ENCODE assay signal across 30 cellular contexts in genomic region chr17:58276423-58276822, GRCh38. TPM values are rescaled to one million over a fixed set of nuclear protein-coding genes. Genes with fewer than 3 reads are reported as not detected.
"Had no signal": no experiment of that assay in that cellular context is flagged by ENCODE, and none has a peak within 500 bp of the region (broad histone marks: within the 10 kb centered on the region; RNA-seq: fewer than 3 reads in every experiment).

No MANE protein-coding gene starts in this region.

- H3K27ac ChIP-seq: adrenal gland, ascending aorta, brain microvascular endothelial cell, heart left ventricle, left ventricle myocardium inferior, neutrophil, parathyroid adenoma, testis, uterus had no signal

- H3K27ac Mint-ChIP-seq: activated CD4-positive, alpha-beta T cell treated with anti-CD3 and anti-CD28 coated beads for 36 hours; activated naive CD8-positive, alpha-beta T cell; activated T-cell treated with anti-CD3 and anti-CD28 coated beads, Interleukin-2, amount 50 U/mL, for 24 hours; activated T-helper 17 cell treated with anti-CD3 and anti-CD28 coated beads, Interleukin-2, amount 50 U/mL, for 72 hours; dendritic cell treated with granulocyte-macrophage colony-stimulating factor and Interleukin-4, amounts not matched to agents 40 ng/mL and 50 ng/mL, for 4 days; natural killer cell treated with Interleukin-12 subunit alpha and Interleukin-12 subunit beta and Interleukin-15 and Interleukin-18, amount 100 ng/mL, for 72 hours; stimulated activated naive B cell treated with anti-CD40 and anti-IgM and Interleukin-4, amounts not matched to agents 10 μg/mL and 1 μg/mL and 100 μg/mL, for 72 hours; T-helper 2 cell treated with Interferon-gamma antibody and Interleukin-4, amounts not matched to agents 5 μg/mL and 100 μg/mL, for 36 hours had no signal

- H3K79me2 ChIP-seq: parathyroid adenoma had no signal

- H3K27me3 ChIP-seq: ascending aorta, neutrophil, testis, uterus had no signal

- H3K36me3 ChIP-seq: adrenal gland, ascending aorta, brain microvascular endothelial cell, heart left ventricle, left ventricle myocardium inferior, neutrophil, uterus had no signal

- H3K9ac ChIP-seq: parathyroid adenoma had no signal

- H3K9me3 Mint-ChIP-seq: activated T-cell treated with anti-CD3 and anti-CD28 coated beads, Interleukin-2, amount 50 U/mL, for 24 hours; activated T-helper 17 cell treated with anti-CD3 and anti-CD28 coated beads, Interleukin-2, amount 50 U/mL, for 72 hours; dendritic cell treated with granulocyte-macrophage colony-stimulating factor and Interleukin-4, amounts not matched to agents 40 ng/mL and 50 ng/mL, for 4 days; natural killer cell treated with Interleukin-12 subunit alpha and Interleukin-12 subunit beta and Interleukin-15 and Interleukin-18, amount 100 ng/mL, for 72 hours; stimulated activated naive B cell treated with anti-CD40 and anti-IgM and Interleukin-4, amounts not matched to agents 10 μg/mL and 1 μg/mL and 100 μg/mL, for 72 hours; T-helper 2 cell treated with Interferon-gamma antibody and Interleukin-4, amounts not matched to agents 5 μg/mL and 100 μg/mL, for 36 hours had no signal

- H3K4me1 ChIP-seq: adrenal gland, ascending aorta, parathyroid adenoma, uterus had no signal

- ATAC-seq: activated CD4-positive, alpha-beta T cell treated with anti-CD3 and anti-CD28 coated beads for 36 hours; activated T-helper 17 cell treated with anti-CD3 and anti-CD28 coated beads, Interleukin-2, amount 50 U/mL, for 72 hours; heart left ventricle; natural killer cell treated with Interleukin-12 subunit alpha and Interleukin-12 subunit beta and Interleukin-15 and Interleukin-18, amount 100 ng/mL, for 72 hours; sciatic nerve; stimulated activated naive B cell treated with anti-CD40 and anti-IgM and Interleukin-4, amounts not matched to agents 10 μg/mL and 1 μg/mL and 100 μg/mL, for 72 hours had no signal

- H3K4me3 Mint-ChIP-seq: activated CD4-positive, alpha-beta T cell treated with anti-CD3 and anti-CD28 coated beads for 36 hours; activated naive CD8-positive, alpha-beta T cell; activated T-cell treated with anti-CD3 and anti-CD28 coated beads, Interleukin-2, amount 50 U/mL, for 24 hours; activated T-helper 17 cell treated with anti-CD3 and anti-CD28 coated beads, Interleukin-2, amount 50 U/mL, for 72 hours; dendritic cell treated with granulocyte-macrophage colony-stimulating factor and Interleukin-4, amounts not matched to agents 40 ng/mL and 50 ng/mL, for 4 days; natural killer cell treated with Interleukin-12 subunit alpha and Interleukin-12 subunit beta and Interleukin-15 and Interleukin-18, amount 100 ng/mL, for 72 hours; stimulated activated naive B cell treated with anti-CD40 and anti-IgM and Interleukin-4, amounts not matched to agents 10 μg/mL and 1 μg/mL and 100 μg/mL, for 72 hours; T-helper 2 cell treated with Interferon-gamma antibody and Interleukin-4, amounts not matched to agents 5 μg/mL and 100 μg/mL, for 36 hours had no signal

- H2AFZ ChIP-seq: parathyroid adenoma had no signal

- H3K4me2 ChIP-seq: smooth muscle cell had no signal

- H3K9me3 ChIP-seq: adrenal gland, ascending aorta, heart left ventricle, left ventricle myocardium inferior, neutrophil, testis, uterus had no signal

- DNase-seq: activated CD4-positive, alpha-beta T cell treated with anti-CD3 and anti-CD28 coated beads, Interleukin-2, amount 50 U/mL, for 4 hours; activated CD8-positive, alpha-beta memory T cell treated with anti-CD3 and anti-CD28 coated beads for 24 hours; activated CD8-positive, alpha-beta memory T cell treated with anti-CD3 and anti-CD28 coated beads, Interleukin-2, amount 50 U/mL, for 4 hours; activated naive CD4-positive, alpha-beta T cell; activated T-cell treated with anti-CD3 and anti-CD28 coated beads, Interleukin-2, amount 50 U/mL, for 24 hours; effector CD4-positive, alpha-beta T cell; heart left ventricle; left ventricle myocardium inferior; stimulated activated CD4-positive, alpha-beta T cell treated with anti-CD3 and anti-CD28 coated beads, Interleukin-2, amount 100 ng/mL, for 48 hours; stimulated activated CD8-positive, alpha-beta memory T cell treated with anti-CD3 and anti-CD28 coated beads, Interleukin-4, amount 100 ng/mL, for 48 hours; stimulated activated naive B cell treated with anti-CD40 and anti-IgM and Interleukin-4, amounts not matched to agents 10 μg/mL and 1 μg/mL and 100 μg/mL, for 72 hours; testis; uterus had no signal

- H3K36me3 Mint-ChIP-seq: activated naive CD8-positive, alpha-beta T cell; natural killer cell treated with Interleukin-12 subunit alpha and Interleukin-12 subunit beta and Interleukin-15 and Interleukin-18, amount 100 ng/mL, for 72 hours; stimulated activated naive B cell treated with anti-CD40 and anti-IgM and Interleukin-4, amounts not matched to agents 10 μg/mL and 1 μg/mL and 100 μg/mL, for 72 hours had no signal

- H3K4me3 ChIP-seq: adrenal gland, ascending aorta, heart left ventricle, left ventricle myocardium inferior, smooth muscle cell, testis, uterus had no signal

RNA-seq across cellular contexts. Expression of gene MPO, which starts 4.3 kb away (rescaled TPM):
- total RNA-seq: epithelial cell of proximal tubule; fibroblast of villous mesenchyme; lung microvascular endothelial cell; natural killer cell treated with Interleukin-12 subunit alpha and Interleukin-12 subunit beta and Interleukin-15 and Interleukin-18, amount 100 ng/mL, for 72 hours; smooth muscle cell had no signal

RNA-seq across cellular contexts. Expression of gene LPO, which starts 38.0 kb away (rescaled TPM):
- total RNA-seq: adrenal gland; ascending aorta; epithelial cell of proximal tubule; fibroblast of villous mesenchyme; heart left ventricle; left ventricle myocardium inferior; lung microvascular endothelial cell; natural killer cell treated with Interleukin-12 subunit alpha and Interleukin-12 subunit beta and Interleukin-15 and Interleukin-18, amount 100 ng/mL, for 72 hours; pulmonary artery endothelial cell; sciatic nerve; uterus had no signal

RNA-seq across cellular contexts. Expression of gene TSPOAP1, which starts 52.2 kb away (rescaled TPM):
- total RNA-seq: pulmonary artery endothelial cell had no signal
